In genomic region chr2:102020596-102021170, GRCh38 we compare ENCODE assay signal across 1 cellular context.
TF ChIP-seq lines count a peak whose summit lies in the region.

No MANE protein-coding gene starts in this region.

TF ChIP-seq in GM23338, 12 proteins besides CTCF, POLR2A, EP300 and RAD21 (continued from another document):
- TF ChIP-seq, protein P1, sequence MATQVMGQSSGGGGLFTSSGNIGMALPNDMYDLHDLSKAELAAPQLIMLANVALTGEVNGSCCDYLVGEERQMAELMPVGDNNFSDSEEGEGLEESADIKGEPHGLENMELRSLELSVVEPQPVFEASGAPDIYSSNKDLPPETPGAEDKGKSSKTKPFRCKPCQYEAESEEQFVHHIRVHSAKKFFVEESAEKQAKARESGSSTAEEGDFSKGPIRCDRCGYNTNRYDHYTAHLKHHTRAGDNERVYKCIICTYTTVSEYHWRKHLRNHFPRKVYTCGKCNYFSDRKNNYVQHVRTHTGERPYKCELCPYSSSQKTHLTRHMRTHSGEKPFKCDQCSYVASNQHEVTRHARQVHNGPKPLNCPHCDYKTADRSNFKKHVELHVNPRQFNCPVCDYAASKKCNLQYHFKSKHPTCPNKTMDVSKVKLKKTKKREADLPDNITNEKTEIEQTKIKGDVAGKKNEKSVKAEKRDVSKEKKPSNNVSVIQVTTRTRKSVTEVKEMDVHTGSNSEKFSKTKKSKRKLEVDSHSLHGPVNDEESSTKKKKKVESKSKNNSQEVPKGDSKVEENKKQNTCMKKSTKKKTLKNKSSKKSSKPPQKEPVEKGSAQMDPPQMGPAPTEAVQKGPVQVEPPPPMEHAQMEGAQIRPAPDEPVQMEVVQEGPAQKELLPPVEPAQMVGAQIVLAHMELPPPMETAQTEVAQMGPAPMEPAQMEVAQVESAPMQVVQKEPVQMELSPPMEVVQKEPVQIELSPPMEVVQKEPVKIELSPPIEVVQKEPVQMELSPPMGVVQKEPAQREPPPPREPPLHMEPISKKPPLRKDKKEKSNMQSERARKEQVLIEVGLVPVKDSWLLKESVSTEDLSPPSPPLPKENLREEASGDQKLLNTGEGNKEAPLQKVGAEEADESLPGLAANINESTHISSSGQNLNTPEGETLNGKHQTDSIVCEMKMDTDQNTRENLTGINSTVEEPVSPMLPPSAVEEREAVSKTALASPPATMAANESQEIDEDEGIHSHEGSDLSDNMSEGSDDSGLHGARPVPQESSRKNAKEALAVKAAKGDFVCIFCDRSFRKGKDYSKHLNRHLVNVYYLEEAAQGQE (IDR thresholded peaks at IDR 0.05; ENCODE audit: unreplicated experiment), result no peak
- TF ChIP-seq ZNF114 (CRISPR knock-in tag; IDR thresholded peaks at IDR 0.05) (no peak), NANOG (IDR thresholded peaks at IDR 0.05; ENCODE audit: borderline replicate concordance) (no peak), CREB1 (CRISPR knock-in tag; IDR thresholded peaks at IDR 0.05; ENCODE audit: low read depth) (no peak), ZNF331 (CRISPR knock-in tag; IDR thresholded peaks at IDR 0.05; ENCODE audit: low read depth) (no peak)
